1 cellular context compared by ENCODE assay signal in genomic region chr1:11012260-11013159, GRCh38.
TF ChIP-seq lines count a peak whose summit lies in the region.

TSS of gene TARDBP (plus strand) at chr1:11012654. CDS start at chr1:11013728, 1,074 bp downstream.

TF ChIP-seq in K562, 482 proteins besides CTCF, POLR2A, EP300 and RAD21 (continued from another document and continues in another):
- TF ChIP-seq, protein P1, sequence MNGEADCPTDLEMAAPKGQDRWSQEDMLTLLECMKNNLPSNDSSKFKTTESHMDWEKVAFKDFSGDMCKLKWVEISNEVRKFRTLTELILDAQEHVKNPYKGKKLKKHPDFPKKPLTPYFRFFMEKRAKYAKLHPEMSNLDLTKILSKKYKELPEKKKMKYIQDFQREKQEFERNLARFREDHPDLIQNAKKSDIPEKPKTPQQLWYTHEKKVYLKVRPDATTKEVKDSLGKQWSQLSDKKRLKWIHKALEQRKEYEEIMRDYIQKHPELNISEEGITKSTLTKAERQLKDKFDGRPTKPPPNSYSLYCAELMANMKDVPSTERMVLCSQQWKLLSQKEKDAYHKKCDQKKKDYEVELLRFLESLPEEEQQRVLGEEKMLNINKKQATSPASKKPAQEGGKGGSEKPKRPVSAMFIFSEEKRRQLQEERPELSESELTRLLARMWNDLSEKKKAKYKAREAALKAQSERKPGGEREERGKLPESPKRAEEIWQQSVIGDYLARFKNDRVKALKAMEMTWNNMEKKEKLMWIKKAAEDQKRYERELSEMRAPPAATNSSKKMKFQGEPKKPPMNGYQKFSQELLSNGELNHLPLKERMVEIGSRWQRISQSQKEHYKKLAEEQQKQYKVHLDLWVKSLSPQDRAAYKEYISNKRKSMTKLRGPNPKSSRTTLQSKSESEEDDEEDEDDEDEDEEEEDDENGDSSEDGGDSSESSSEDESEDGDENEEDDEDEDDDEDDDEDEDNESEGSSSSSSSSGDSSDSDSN (IDR thresholded peaks at IDR 0.05; ENCODE audit: borderline replicate concordance in 1 of 2, low read depth in 2 of 2, low read length in 2 of 2) = peak in 1 of 2 experiments; percentile 58; a peak in 1 of 4 replicates
- TF ChIP-seq PHF20 (IDR thresholded peaks at IDR 0.05; ENCODE audit: partially characterized antibody) (peak; percentile 93), ZNF347 (CRISPR knock-in tag; IDR thresholded peaks at IDR 0.05; ENCODE audit: low read depth) (no peak), PREB (CRISPR knock-in tag; IDR thresholded peaks at IDR 0.05) (no peak), NFRKB (IDR thresholded peaks at IDR 0.05; ENCODE audit: low read depth) (peak; percentile 99), ZNF274 (IDR thresholded peaks at IDR 0.05; ENCODE audit: borderline replicate concordance, low read depth, low read length) (0 out of 2 replicates have a peak, but pooled peaks have one; percentile 42), ZNF124 (CRISPR knock-in tag; IDR thresholded peaks at IDR 0.05) (peak; percentile 31; the same call in 1 of the 2 replicates), RBFOX2 (IDR thresholded peaks at IDR 0.05; ENCODE audit: low read depth, low read length) (peak; percentile 99), MXD1 (CRISPR knock-in tag; IDR thresholded peaks at IDR 0.05; ENCODE audit: borderline replicate concordance, poor library complexity, severe bottlenecking) (no peak), GATA2 (CRISPR knock-in tag; IDR thresholded peaks at IDR 0.05) (no peak), ZFP30 (CRISPR knock-in tag; IDR thresholded peaks at IDR 0.05; ENCODE audit: borderline replicate concordance) (no peak), SIN3A (IDR thresholded peaks at IDR 0.05; ENCODE audit: borderline replicate concordance in 2 of 2, control insufficient read depth in 1 of 2, low read depth in 2 of 2, low read length in 2 of 2) (peak in 1 of 2 experiments; percentile 90; a peak in 1 of 4 replicates), ZNF609 (CRISPR knock-in tag; IDR thresholded peaks at IDR 0.05; ENCODE audit: borderline replicate concordance) (no peak), LEF1 (IDR thresholded peaks at IDR 0.05) (no peak), BDP1 (IDR thresholded peaks at IDR 0.05; ENCODE audit: insufficient read depth, insufficient read length) (no peak), ARID2 (IDR thresholded peaks at IDR 0.05) (no peak), ZZZ3 (IDR thresholded peaks at IDR 0.05) (peak; percentile 93; the same call in 1 of the 2 replicates), ARID1B (IDR thresholded peaks at IDR 0.05) (peak; percentile 42; the same call in 1 of the 2 replicates), POLR2H (tag; IDR thresholded peaks at IDR 0.05; ENCODE audit: low read depth) (peak; percentile 50; the same call in 1 of the 2 replicates), PTTG1 (tag; IDR thresholded peaks at IDR 0.05; ENCODE audit: low read depth) (no peak), HNRNPH1 (optimal IDR thresholded peaks at IDR 0.05; ENCODE audit: low read depth, low read length) (no peak), ZNF76 (CRISPR knock-in tag; IDR thresholded peaks at IDR 0.05; ENCODE audit: borderline replicate concordance) (no peak; the same call in 1 of the 2 replicates), RBM15 (IDR thresholded peaks at IDR 0.05; ENCODE audit: insufficient read depth, low read length) (no peak), HDAC8 (tag; IDR thresholded peaks at IDR 0.05) (peak; percentile 56; the same call in 1 of the 2 replicates), ZNF668 (CRISPR knock-in tag; IDR thresholded peaks at IDR 0.05) (no peak), ZNF511 (CRISPR knock-in tag; IDR thresholded peaks at IDR 0.05) (peak; percentile 98), ARID3A (IDR thresholded peaks at IDR 0.05; ENCODE audit: borderline replicate concordance, low read depth, low read length) (no peak), SUPT5H (IDR thresholded peaks at IDR 0.05) (peak; percentile 98), BRD4 (IDR thresholded peaks at IDR 0.05) (peak; percentile 97), PATZ1 (CRISPR knock-in tag; IDR thresholded peaks at IDR 0.05; ENCODE audit: borderline replicate concordance) (no peak), POLR2AphosphoS2 (IDR thresholded peaks at IDR 0.05; ENCODE audit: low read length) (peak; percentile 89), ZBTB17 (CRISPR knock-in tag; IDR thresholded peaks at IDR 0.05) (no peak; the same call in none of the 2 replicates)
- TF ChIP-seq, protein P2, sequence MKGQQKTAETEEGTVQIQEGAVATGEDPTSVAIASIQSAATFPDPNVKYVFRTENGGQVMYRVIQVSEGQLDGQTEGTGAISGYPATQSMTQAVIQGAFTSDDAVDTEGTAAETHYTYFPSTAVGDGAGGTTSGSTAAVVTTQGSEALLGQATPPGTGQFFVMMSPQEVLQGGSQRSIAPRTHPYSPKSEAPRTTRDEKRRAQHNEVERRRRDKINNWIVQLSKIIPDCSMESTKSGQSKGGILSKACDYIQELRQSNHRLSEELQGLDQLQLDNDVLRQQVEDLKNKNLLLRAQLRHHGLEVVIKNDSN (CRISPR knock-in tag; IDR thresholded peaks at IDR 0.05) = peak; percentile 50; the same call in 1 of the 2 replicates
- TF ChIP-seq, protein P3, sequence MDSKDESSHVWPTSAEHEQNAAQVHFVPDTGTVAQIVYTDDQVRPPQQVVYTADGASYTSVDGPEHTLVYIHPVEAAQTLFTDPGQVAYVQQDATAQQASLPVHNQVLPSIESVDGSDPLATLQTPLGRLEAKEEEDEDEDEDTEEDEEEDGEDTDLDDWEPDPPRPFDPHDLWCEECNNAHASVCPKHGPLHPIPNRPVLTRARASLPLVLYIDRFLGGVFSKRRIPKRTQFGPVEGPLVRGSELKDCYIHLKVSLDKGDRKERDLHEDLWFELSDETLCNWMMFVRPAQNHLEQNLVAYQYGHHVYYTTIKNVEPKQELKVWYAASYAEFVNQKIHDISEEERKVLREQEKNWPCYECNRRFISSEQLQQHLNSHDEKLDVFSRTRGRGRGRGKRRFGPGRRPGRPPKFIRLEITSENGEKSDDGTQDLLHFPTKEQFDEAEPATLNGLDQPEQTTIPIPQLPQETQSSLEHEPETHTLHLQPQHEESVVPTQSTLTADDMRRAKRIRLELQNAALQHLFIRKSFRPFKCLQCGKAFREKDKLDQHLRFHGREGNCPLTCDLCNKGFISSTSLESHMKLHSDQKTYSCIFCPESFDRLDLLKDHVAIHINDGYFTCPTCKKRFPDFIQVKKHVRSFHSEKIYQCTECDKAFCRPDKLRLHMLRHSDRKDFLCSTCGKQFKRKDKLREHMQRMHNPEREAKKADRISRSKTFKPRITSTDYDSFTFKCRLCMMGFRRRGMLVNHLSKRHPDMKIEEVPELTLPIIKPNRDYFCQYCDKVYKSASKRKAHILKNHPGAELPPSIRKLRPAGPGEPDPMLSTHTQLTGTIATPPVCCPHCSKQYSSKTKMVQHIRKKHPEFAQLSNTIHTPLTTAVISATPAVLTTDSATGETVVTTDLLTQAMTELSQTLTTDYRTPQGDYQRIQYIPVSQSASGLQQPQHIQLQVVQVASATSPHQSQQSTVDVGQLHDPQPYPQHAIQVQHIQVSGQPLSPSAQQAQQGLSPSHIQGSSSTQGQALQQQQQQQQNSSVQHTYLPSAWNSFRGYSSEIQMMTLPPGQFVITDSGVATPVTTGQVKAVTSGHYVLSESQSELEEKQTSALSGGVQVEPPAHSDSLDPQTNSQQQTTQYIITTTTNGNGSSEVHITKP (IDR thresholded peaks at IDR 0.05; ENCODE audit: partially characterized antibody) = peak; percentile 100
- TF ChIP-seq, protein P4, sequence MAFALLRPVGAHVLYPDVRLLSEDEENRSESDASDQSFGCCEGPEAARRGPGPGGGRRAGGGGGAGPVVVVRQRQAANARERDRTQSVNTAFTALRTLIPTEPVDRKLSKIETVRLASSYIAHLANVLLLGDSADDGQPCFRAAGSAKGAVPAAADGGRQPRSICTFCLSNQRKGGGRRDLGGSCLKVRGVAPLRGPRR (CRISPR knock-in tag; IDR thresholded peaks at IDR 0.05) = peak; percentile 48; the same call in 1 of the 2 replicates
- TF ChIP-seq, protein P5, sequence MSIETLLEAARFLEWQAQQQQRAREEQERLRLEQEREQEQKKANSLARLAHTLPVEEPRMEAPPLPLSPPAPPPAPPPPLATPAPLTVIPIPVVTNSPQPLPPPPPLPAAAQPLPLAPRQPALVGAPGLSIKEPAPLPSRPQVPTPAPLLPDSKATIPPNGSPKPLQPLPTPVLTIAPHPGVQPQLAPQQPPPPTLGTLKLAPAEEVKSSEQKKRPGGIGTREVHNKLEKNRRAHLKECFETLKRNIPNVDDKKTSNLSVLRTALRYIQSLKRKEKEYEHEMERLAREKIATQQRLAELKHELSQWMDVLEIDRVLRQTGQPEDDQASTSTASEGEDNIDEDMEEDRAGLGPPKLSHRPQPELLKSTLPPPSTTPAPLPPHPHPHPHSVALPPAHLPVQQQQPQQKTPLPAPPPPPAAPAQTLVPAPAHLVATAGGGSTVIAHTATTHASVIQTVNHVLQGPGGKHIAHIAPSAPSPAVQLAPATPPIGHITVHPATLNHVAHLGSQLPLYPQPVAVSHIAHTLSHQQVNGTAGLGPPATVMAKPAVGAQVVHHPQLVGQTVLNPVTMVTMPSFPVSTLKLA (conservative IDR thresholded peaks at IDR 0.05) = peak; percentile 67 to 78
